9 cellular contexts compared by ENCODE assay signal in genomic region chr15:81189583-81190283, GRCh38. TPM values are rescaled to one million over a fixed set of nuclear protein-coding genes. Genes with fewer than 3 reads are reported as not detected.
DNase-seq lines count a peak whose midpoint lies in the region; ATAC-seq, FAIRE-seq and TF ChIP-seq lines count a peak whose summit lies in the region.
"Had no signal": no experiment of that assay in that cellular context is flagged by ENCODE, and none has a peak within 500 bp of the region (broad histone marks: within the 10 kb centered on the region; RNA-seq: fewer than 3 reads in every experiment).

No MANE protein-coding gene starts in this region.

- CTCF ChIA-PET in activated naive CD4-positive, alpha-beta T cell treated with anti-CD3 and anti-CD28 coated beads, Interleukin-2, amount 10 ng/mL, durations not matched to agents 7 days and 5 days (lab: Charles Lee) = interaction anchor here (0.8 kb wide), 1 partner anchor 29 kb away, joined by 3 read pairs; no protein-coding TSS in a partner anchor

- H3K27ac ChIP-seq in gastroesophageal sphincter (peak overlapping the region; percentile 60 to 75 (median 72)), prostate gland (peak overlapping the region in 1 of 2 donors; percentile 12)

- TF ChIP-seq EP300 in gastroesophageal sphincter (IDR thresholded peaks at IDR 0.05) = no peak

- H3K4me3 ChIP-seq in AG10803 (ENCODE audit: low read length) (no peak overlapping the region), adipocyte (ENCODE audit: low read length) (peak overlapping the region; percentile 16), gastroesophageal sphincter (no peak overlapping the region), skeletal muscle cell (ENCODE audit: low read depth, low read length) (no peak overlapping the region), prostate gland (no peak overlapping the region)

- H3K9me3 Mint-ChIP-seq in activated naive CD4-positive, alpha-beta T cell treated with anti-CD3 and anti-CD28 coated beads, Interleukin-2, amount 10 ng/mL, durations not matched to agents 7 days and 5 days = no peaks in the 10 kb centered on the region
- H3K9me3 Mint-ChIP-seq: CD14-positive monocyte had no signal

- H3K36me3 ChIP-seq in adipocyte (ENCODE audit: control insufficient read depth, insufficient read depth, low read length, severe bottlenecking) (no peaks in the 10 kb centered on the region), gastroesophageal sphincter (no peaks in the 10 kb centered on the region), prostate gland (no peaks in the 10 kb centered on the region)

- DNase-seq in AG10803 (ENCODE audit: low read depth) (peak; percentile 99), adipocyte (ENCODE audit: low read depth) (peak; percentile 97), skeletal muscle cell (ENCODE audit: low read depth) (peak; percentile 87), prostate gland (ENCODE audit: low spot score) (no peak), NCI-H510A (lab: John Stamatoyannopoulos, UW) (no peak), RCC 7860 (ENCODE audit: low spot score) (no peak)
- no peak for DNase-seq in activated naive CD4-positive, alpha-beta T cell treated with anti-CD3 and anti-CD28 coated beads, Interleukin-2, amount 10 ng/mL, durations not matched to agents 7 days and 5 days

- peak; percentile 91 for ATAC-seq in gastroesophageal sphincter

- H3K4me3 Mint-ChIP-seq in activated naive CD4-positive, alpha-beta T cell treated with anti-CD3 and anti-CD28 coated beads, Interleukin-2, amount 10 ng/mL, durations not matched to agents 7 days and 5 days = no peak overlapping the region
- H3K4me3 Mint-ChIP-seq: CD14-positive monocyte had no signal

- H3K27me3 Mint-ChIP-seq in activated naive CD4-positive, alpha-beta T cell treated with anti-CD3 and anti-CD28 coated beads, Interleukin-2, amount 10 ng/mL, durations not matched to agents 7 days and 5 days = peaks cover 46% of the 10 kb centered on the region

- no peak overlapping the region for H3K27ac Mint-ChIP-seq in activated naive CD4-positive, alpha-beta T cell treated with anti-CD3 and anti-CD28 coated beads, Interleukin-2, amount 10 ng/mL, durations not matched to agents 7 days and 5 days
- H3K27ac Mint-ChIP-seq: CD14-positive monocyte had no signal

- H3K9ac ChIP-seq in adipocyte (ENCODE audit: low read length) = peak overlapping the region; percentile 76

- H3K27me3 ChIP-seq in adipocyte (replicated peaks; ENCODE audit: control insufficient read depth, insufficient read depth, low read length) (no peaks in the 10 kb centered on the region), gastroesophageal sphincter (peaks cover 16% of the 10 kb centered on the region), prostate gland (replicated peaks; ENCODE audit: insufficient read depth) (no peaks in the 10 kb centered on the region)

- FAIRE-seq in RCC 7860 (lab: Jason Lieb, UNC) = no peak

- peaks cover 7% of the 10 kb centered on the region for H3K4me1 Mint-ChIP-seq in activated naive CD4-positive, alpha-beta T cell treated with anti-CD3 and anti-CD28 coated beads, Interleukin-2, amount 10 ng/mL, durations not matched to agents 7 days and 5 days

- TF ChIP-seq CTCF in AG10803 (conservative IDR thresholded peaks at IDR 0.05; ENCODE audit: low read length) (no peak), gastroesophageal sphincter (IDR thresholded peaks at IDR 0.05) (no peak), prostate gland (IDR thresholded peaks at IDR 0.05) (no peak)

- 39 to 70% methylated on average over 6 to 11 of the region's 11 CpGs for WGBS in gastroesophageal sphincter (ENCODE audit: low coverage in 1 of 2), 2 donors
- WGBS in prostate gland = 35% methylated on average over 11 of the region's 11 CpGs

- no peaks in the 10 kb centered on the region for H3K36me3 Mint-ChIP-seq in activated naive CD4-positive, alpha-beta T cell treated with anti-CD3 and anti-CD28 coated beads, Interleukin-2, amount 10 ng/mL, durations not matched to agents 7 days and 5 days
- H3K36me3 Mint-ChIP-seq: CD14-positive monocyte had no signal

- no peak for TF ChIP-seq POLR2A in gastroesophageal sphincter (IDR thresholded peaks at IDR 0.05)
- TF ChIP-seq POLR2A in prostate gland (IDR thresholded peaks at IDR 0.05) = no peak

- no peaks in the 10 kb centered on the region for H3K9me3 ChIP-seq in adipocyte (ENCODE audit: control insufficient read depth, low read length)
- no peaks in the 10 kb centered on the region for H3K9me3 ChIP-seq in gastroesophageal sphincter
- no peaks in the 10 kb centered on the region for H3K9me3 ChIP-seq in prostate gland

- H3K4me1 ChIP-seq in adipocyte (ENCODE audit: control insufficient read depth, insufficient read depth, low read length) (peaks cover 47% of the 10 kb centered on the region), gastroesophageal sphincter (peaks cover 0 to 2% (median 0%) of the 10 kb centered on the region in 3 donors), prostate gland (replicated peaks) (no peaks in the 10 kb centered on the region)

- intact Hi-C loops in prostate gland (cut with DNase I) = no loop called here

RNA-seq across cellular contexts. Expression of gene IL16, which starts 6.9 kb away (rescaled TPM):
- total RNA-seq in gastroesophageal sphincter = 10 to 100 TPM; 15.0 to 35.2 (median 23.6) TPM
- total RNA-seq in prostate gland = 1 to 10 TPM; 2.7 to 9.9 TPM

RNA-seq across cellular contexts. Expression of gene CFAP161, which starts 55.7 kb away (rescaled TPM):
- under 1 TPM in 2 of 4 donors, not detected in 2; 0.40 to 0.57 TPM for total RNA-seq in gastroesophageal sphincter
- 1 to 10 TPM in 1 of 2 donors, not detected in 1; 2.9 TPM for total RNA-seq in prostate gland

Comparison
In these comparisons a context has a peak if more than half of its experiments do, and no peak if none do; other contexts are left out.
1. DNase-seq: peak in AG10803 (single experiment), adipocyte (single experiment) and skeletal muscle cell (single experiment); none in activated naive CD4-positive, alpha-beta T cell treated with anti-CD3 and anti-CD28 coated beads, Interleukin-2, amount 10 ng/mL, durations not matched to agents 7 days and 5 days (single experiment), prostate gland (single experiment), NCI-H510A (single experiment) and RCC 7860 (single experiment).